In the genomic region with DNA sequence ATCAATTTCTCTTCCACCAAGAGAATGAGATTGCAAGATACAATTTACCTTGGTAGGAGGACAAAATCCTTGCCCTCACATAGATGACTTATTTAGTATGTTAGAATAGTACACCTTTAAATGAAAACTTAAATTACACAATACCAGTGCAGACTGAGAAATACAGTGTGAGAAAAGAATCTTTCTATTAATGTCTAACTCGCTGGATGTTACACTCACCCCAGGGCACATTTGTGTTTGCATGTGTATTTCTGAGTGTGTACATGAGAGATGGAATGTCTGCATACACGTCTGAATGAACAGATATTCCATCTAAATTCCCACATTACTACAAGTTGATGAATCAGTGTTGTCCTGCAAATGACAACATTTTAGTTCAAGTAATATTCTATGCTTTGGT, we compare ENCODE assay signal across 36 cellular contexts.
"Had no signal": no experiment of that assay in that cellular context is flagged by ENCODE, and none has a peak within 500 bp of the region (broad histone marks: within the 10 kb centered on the region; RNA-seq: fewer than 3 reads in every experiment).

No MANE protein-coding gene starts in this region.

- ATAC-seq: activated naive CD4-positive, alpha-beta T cell treated with anti-CD3 and anti-CD28 coated beads, Interleukin-2, amount 50 U/mL, for 72 hours; activated naive CD8-positive, alpha-beta T cell treated with anti-CD3 and anti-CD28 coated beads, Interleukin-2, amount 50 U/mL, for 24 hours; activated T-cell treated with anti-CD3 and anti-CD28 coated beads, Interleukin-2, amount 50 U/mL, for 4 hours; PC-3; Right ventricle myocardium inferior; SK-N-SH treated with all-trans-retinoic acid at 6 μM for 48 hours had no signal

- H3K27ac ChIP-seq: RWPE1, VCaP had no signal

- H3K4me3 Mint-ChIP-seq: activated B cell treated with CpG ODN at 0.5 μM for 24 hours; activated CD4-positive, alpha-beta memory T cell treated with anti-CD3 and anti-CD28 coated beads for 36 hours; activated naive CD4-positive, alpha-beta T cell treated with anti-CD3 and anti-CD28 coated beads for 36 hours; activated naive CD8-positive, alpha-beta T cell treated with anti-CD3 and anti-CD28 coated beads, Interleukin-2, amount 50 U/mL, for 24 hours; activated T-cell treated with anti-CD3 and anti-CD28 coated beads, Interleukin-2, amount 50 U/mL, for 4 hours; activated T-helper 1 cell treated with anti-CD3 and anti-CD28 coated beads, Interleukin-12 subunit alpha, Interleukin-12 subunit beta, Interleukin-2, Interleukin-4 antibody, amounts not matched to agents 30 ng/mL and 10 ng/mL and 1 ng/mL, durations not matched to agents 14 hours and 24 hours and 36 hours; brain had no signal

- H3K27me3 Mint-ChIP-seq: activated B cell treated with CpG ODN at 0.5 μM for 24 hours; activated CD4-positive, alpha-beta memory T cell treated with anti-CD3 and anti-CD28 coated beads for 36 hours; activated naive CD8-positive, alpha-beta T cell treated with anti-CD3 and anti-CD28 coated beads, Interleukin-2, amount 50 U/mL, for 24 hours; brain had no signal

- H3K27ac Mint-ChIP-seq: activated B cell treated with CpG ODN at 0.5 μM for 24 hours; activated CD4-positive, alpha-beta memory T cell treated with anti-CD3 and anti-CD28 coated beads for 36 hours; activated naive CD4-positive, alpha-beta T cell treated with anti-CD3 and anti-CD28 coated beads for 36 hours; activated naive CD8-positive, alpha-beta T cell treated with anti-CD3 and anti-CD28 coated beads, Interleukin-2, amount 50 U/mL, for 24 hours; activated T-helper 1 cell treated with anti-CD3 and anti-CD28 coated beads, Interleukin-12 subunit alpha, Interleukin-12 subunit beta, Interleukin-2, Interleukin-4 antibody, amounts not matched to agents 30 ng/mL and 10 ng/mL and 1 ng/mL, durations not matched to agents 14 hours and 24 hours and 36 hours had no signal

- H3K9me3 Mint-ChIP-seq: activated B cell treated with CpG ODN at 0.5 μM for 24 hours; activated CD4-positive, alpha-beta memory T cell treated with anti-CD3 and anti-CD28 coated beads for 36 hours; activated naive CD4-positive, alpha-beta T cell treated with anti-CD3 and anti-CD28 coated beads for 36 hours; activated naive CD4-positive, alpha-beta T cell treated with anti-CD3 and anti-CD28 coated beads, Interleukin-2, amount 50 U/mL, for 72 hours; activated naive CD8-positive, alpha-beta T cell treated with anti-CD3 and anti-CD28 coated beads, Interleukin-2, amount 50 U/mL, for 24 hours; activated T-cell treated with anti-CD3 and anti-CD28 coated beads, Interleukin-2, amount 50 U/mL, for 4 hours; activated T-helper 1 cell treated with anti-CD3 and anti-CD28 coated beads, Interleukin-12 subunit alpha, Interleukin-12 subunit beta, Interleukin-2, Interleukin-4 antibody, amounts not matched to agents 30 ng/mL and 10 ng/mL and 1 ng/mL, durations not matched to agents 14 hours and 24 hours and 36 hours had no signal

- H3K4me3 ChIP-seq: MG63 had no signal

- H3K36me3 ChIP-seq: MG63 had no signal

- H3K4me1 Mint-ChIP-seq: activated B cell treated with CpG ODN at 0.5 μM for 24 hours; activated naive CD8-positive, alpha-beta T cell treated with anti-CD3 and anti-CD28 coated beads, Interleukin-2, amount 50 U/mL, for 24 hours had no signal

- DNase-seq: activated B cell treated with CpG ODN at 0.5 μM for 24 hours; activated CD4-positive, alpha-beta memory T cell treated with anti-CD3 and anti-CD28 coated beads for 36 hours; activated CD4-positive, alpha-beta T cell treated with anti-CD3 and anti-CD28 coated beads for 4 hours; activated CD4-positive, alpha-beta T cell treated with anti-CD3 and anti-CD28 coated beads, Interleukin-2, amount 50 U/mL, for 1 hour; activated CD4-positive, CD25-positive, alpha-beta regulatory T cell treated with anti-CD3 and anti-CD28 coated beads, Interleukin-2, amount 50 U/mL, for 72 hours; activated CD8-positive, alpha-beta memory T cell treated with anti-CD3 and anti-CD28 coated beads, Interleukin-2, amount 50 U/mL, for 4 hours; activated gamma-delta T cell treated with Interleukin-2 at 50 U/mL for 16 hours; activated naive CD4-positive, alpha-beta T cell treated with anti-CD3 and anti-CD28 coated beads for 36 hours; activated naive CD8-positive, alpha-beta T cell treated with anti-CD3 and anti-CD28 coated beads, Interleukin-2, amount 50 U/mL, for 24 hours; activated T-cell treated with anti-CD3 and anti-CD28 coated beads for 4 hours; activated T-cell treated with anti-CD3 and anti-CD28 coated beads, Interleukin-2, amount 50 U/mL, for 4 hours; anterior cingulate cortex; Kasumi-1; KG1; MG63; NCI-H1048; NCI-H1105 treated with DMSO at 0.1 percent for 48 hours; NCI-H1436; NCI-H1694 treated with DMSO at 0.1 percent for 48 hours; NCI-H2029; NCI-H510A; NCI-H526; NCI-H748 treated with DMSO at 0.1 percent for 48 hours; NK-92 treated with Interleukin-12 subunit alpha and Interleukin-12 subunit beta, amount 100 ng/mL, for 24 hours; PC-3; SIG-M5; T-helper 1 cell; T-helper 2 cell; T-helper 9 cell had no signal

- H3K27me3 ChIP-seq: MG63 had no signal
